Comparison of ENCODE assay signal across 17 cellular contexts in genomic region chr22:39264344-39265116, GRCh38. TPM values are rescaled to one million over a fixed set of nuclear protein-coding genes. Genes with fewer than 3 reads are reported as not detected.
DNase-seq lines count a peak whose midpoint lies in the region; ATAC-seq lines count a peak whose summit lies in the region.
"Had no signal": no experiment of that assay in that cellular context is flagged by ENCODE, and none has a peak within 500 bp of the region (broad histone marks: within the 10 kb centered on the region; RNA-seq: fewer than 3 reads in every experiment).

No MANE protein-coding gene starts in this region.

- H3K4me3 ChIP-seq in skeletal muscle tissue (ENCODE audit: low read length in 3 of 3): no peak overlapping the region
- no peak overlapping the region for H3K4me3 ChIP-seq in SJCRH30
- H3K4me3 ChIP-seq: lung, suprapubic skin had no signal

- peak; percentile 34 for DNase-seq in SIG-M5 treated with dmso at 0.1 percent for 504 hours (lab: John Stamatoyannopoulos, UW; ENCODE audit: unreplicated experiment)
- no peak for DNase-seq in SIG-M5 (lab: John Stamatoyannopoulos, UW)
- DNase-seq in NOMO-1 treated with DMSO at 0.1 percent for 48 hours (lab: John Stamatoyannopoulos, UW; ENCODE audit: unreplicated experiment): peak; percentile 51
- peak; percentile 57 for DNase-seq in left cardiac atrium
- DNase-seq in activated T-cell treated with anti-CD3 and anti-CD28 coated beads for 4 hours: no peak
- DNase-seq in dedifferentiated amniotic fluid mesenchymal stem cell (ENCODE audit: extremely low spot score): no peak
- DNase-seq in SJCRH30: no peak
- DNase-seq: erythroblast, GDM1, small intestine had no signal

- intact Hi-C loops in left cardiac atrium (cut with DNase I): no loop called here

- H3K4me1 ChIP-seq in skeletal muscle tissue (ENCODE audit: control insufficient read depth in 3 of 3, insufficient read depth in 3 of 3, low read length in 3 of 3) (peaks cover 0 to 21% (median 16%) of the 10 kb centered on the region in 3 donors), SJCRH30 (no peaks in the 10 kb centered on the region)

- no peaks in the 10 kb centered on the region for H3K27me3 ChIP-seq in skeletal muscle tissue (ENCODE audit: control insufficient read depth in 3 of 3, insufficient read depth in 3 of 3, low read length in 3 of 3)
- H3K27me3 ChIP-seq in SJCRH30: no peaks in the 10 kb centered on the region
- H3K27me3 ChIP-seq: suprapubic skin had no signal

- ATAC-seq in left cardiac atrium: peak; percentile 56 to 72
- ATAC-seq: activated naive CD4-positive, alpha-beta T cell treated with anti-CD3 and anti-CD28 coated beads, Interleukin-2, amount 50 U/mL, for 72 hours; HCT116 had no signal

- H3K27ac ChIP-seq in skeletal muscle tissue (ENCODE audit: low read depth, low read length): peak overlapping the region; percentile 25
- no peak overlapping the region for H3K27ac ChIP-seq in SJCRH30
- H3K27ac ChIP-seq: 22Rv1, neutrophil, suprapubic skin had no signal

- H3K9ac ChIP-seq in skeletal muscle tissue (ENCODE audit: low read depth in 1 of 3, low read length in 3 of 3): no peak overlapping the region

- H3K36me3 ChIP-seq in skeletal muscle tissue (ENCODE audit: control insufficient read depth in 3 of 3, insufficient read depth in 3 of 3, low read length in 3 of 3): no peaks in the 10 kb centered on the region
- no peaks in the 10 kb centered on the region for H3K36me3 ChIP-seq in SJCRH30
- H3K36me3 ChIP-seq: neutrophil, suprapubic skin had no signal

- H3K9me3 ChIP-seq in skeletal muscle tissue (ENCODE audit: control insufficient read depth in 3 of 3, low read length in 3 of 3) (peaks cover 0 to 5% (median 3%) of the 10 kb centered on the region in 3 donors), SJCRH30 (replicated peaks) (no peaks in the 10 kb centered on the region)
- H3K9me3 ChIP-seq: neutrophil, suprapubic skin had no signal

RNA-seq across cellular contexts. Expression of gene PDGFB, which starts 19.7 kb away (rescaled TPM):
- total RNA-seq in left cardiac atrium: 10 to 100 TPM; 17.5 to 51.2 TPM
- 8.9 TPM for total RNA-seq in skeletal muscle tissue
- total RNA-seq in SJCRH30 (2014; rRNA removed; shearing (Covaris generic)): 0.05 and 0.26 TPM in 2 replicates

RNA-seq across cellular contexts. Expression of gene RPL3, which starts 54.9 kb away (rescaled TPM):
- total RNA-seq in left cardiac atrium (1,000 to 10,000 TPM in 1 of 2 donors, 100 to 1,000 TPM in 1; 796 to 1,078 TPM), skeletal muscle tissue (2,602 TPM)
- total RNA-seq in SJCRH30 (2014; rRNA removed; shearing (Covaris generic)): 1,999 and 2,056 TPM in 2 replicates

Comparison
In these comparisons a context has a peak if more than half of its experiments do, and no peak if none do; other contexts are left out.
1. DNase-seq: peak in SIG-M5 treated with dmso at 0.1 percent for 504 hours (single experiment), NOMO-1 treated with DMSO at 0.1 percent for 48 hours (single experiment) and left cardiac atrium (single experiment); none in SIG-M5 (single experiment), activated T-cell treated with anti-CD3 and anti-CD28 coated beads for 4 hours (single experiment), dedifferentiated amniotic fluid mesenchymal stem cell (single experiment) and SJCRH30 (0 of 2).